Comparison of ENCODE assay signal across 1 cellular context in genomic region chr6:41372526-41373366, GRCh38.
TF ChIP-seq lines count a peak whose summit lies in the region.

No MANE protein-coding gene starts in this region.

TF ChIP-seq in HepG2, 621 proteins besides CTCF, POLR2A, EP300 and RAD21 (continued from another document and continues in another):
- TF ChIP-seq ZBTB34 (CRISPR knock-in tag; IDR thresholded peaks at IDR 0.05) (no peak), SP5 (CRISPR knock-in tag; IDR thresholded peaks at IDR 0.05; ENCODE audit: borderline replicate concordance, low read depth) (no peak), KDM5B (CRISPR knock-in tag; IDR thresholded peaks at IDR 0.05; ENCODE audit: borderline replicate concordance) (peak; percentile 55; the same call in 1 of the 2 replicates), ZNF263 (CRISPR knock-in tag; IDR thresholded peaks at IDR 0.05) (no peak; the same call in 1 of the 2 replicates), RORA (CRISPR knock-in tag; IDR thresholded peaks at IDR 0.05) (no peak), REL (CRISPR knock-in tag; conservative IDR thresholded peaks at IDR 0.05) (no peak), CAMTA2 (CRISPR knock-in tag; IDR thresholded peaks at IDR 0.05; ENCODE audit: borderline replicate concordance) (0 out of 2 replicates have a peak, but pooled peaks have one; percentile 40), ZSCAN20 (CRISPR knock-in tag; IDR thresholded peaks at IDR 0.05; ENCODE audit: borderline replicate concordance) (no peak), GATA4 (IDR thresholded peaks at IDR 0.05; ENCODE audit: borderline replicate concordance, low read depth) (no peak), KLF13 (CRISPR knock-in tag; IDR thresholded peaks at IDR 0.05) (no peak), MATR3 (CRISPR knock-in tag; IDR thresholded peaks at IDR 0.05) (no peak), ARNT (IDR thresholded peaks at IDR 0.05) (no peak), HCFC1 (IDR thresholded peaks at IDR 0.05; ENCODE audit: low read depth, low read length) (no peak), ZNF552 (CRISPR knock-in tag; IDR thresholded peaks at IDR 0.05; ENCODE audit: borderline replicate concordance) (no peak), DMAP1 (CRISPR knock-in tag; IDR thresholded peaks at IDR 0.05) (no peak), CENPT (CRISPR knock-in tag; IDR thresholded peaks at IDR 0.05; ENCODE audit: low read depth) (no peak), ATAD3A (CRISPR knock-in tag; IDR thresholded peaks at IDR 0.05) (no peak), ZNF749 (CRISPR knock-in tag; IDR thresholded peaks at IDR 0.05; ENCODE audit: borderline replicate concordance) (0 out of 2 replicates have a peak, but pooled peaks have one; percentile 5), POLR2AphosphoS5 (IDR thresholded peaks at IDR 0.05; ENCODE audit: low read depth, low read length) (no peak), ZNF709 (CRISPR knock-in tag; IDR thresholded peaks at IDR 0.05) (peak; percentile 70; the same call in 1 of the 2 replicates), ELF3 (CRISPR knock-in tag; IDR thresholded peaks at IDR 0.05) (0 out of 2 replicates have a peak, but pooled peaks have one; percentile 15), ZNF710 (CRISPR knock-in tag; IDR thresholded peaks at IDR 0.05; ENCODE audit: borderline replicate concordance) (peak; percentile 83; the same call in 1 of the 2 replicates), NFIC (IDR thresholded peaks at IDR 0.05; ENCODE audit: low read length) (no peak), BRF2 (CRISPR knock-in tag; IDR thresholded peaks at IDR 0.05) (no peak), ZNF281 (CRISPR knock-in tag; IDR thresholded peaks at IDR 0.05; ENCODE audit: borderline replicate concordance) (peak; percentile 72), ZNF12 (CRISPR knock-in tag; IDR thresholded peaks at IDR 0.05) (no peak), ZNF891 (CRISPR knock-in tag; IDR thresholded peaks at IDR 0.05) (no peak), ZNF83 (CRISPR knock-in tag; IDR thresholded peaks at IDR 0.05; ENCODE audit: borderline replicate concordance) (no peak), WIZ (CRISPR knock-in tag; IDR thresholded peaks at IDR 0.05) (no peak), CHD4 (IDR thresholded peaks at IDR 0.05; ENCODE audit: borderline replicate concordance, low read length) (peak; percentile 51; the same call in 1 of the 2 replicates), ELF1 (CRISPR knock-in tag; IDR thresholded peaks at IDR 0.05) (no peak), FLYWCH1 (CRISPR knock-in tag; IDR thresholded peaks at IDR 0.05) (no peak), ZNF382 (CRISPR knock-in tag; IDR thresholded peaks at IDR 0.05; ENCODE audit: borderline replicate concordance) (no peak), RBM22 (optimal IDR thresholded peaks at IDR 0.05; ENCODE audit: low read length) (no peak), ATF7 (IDR thresholded peaks at IDR 0.05) (no peak), ATF7 (CRISPR knock-in tag; IDR thresholded peaks at IDR 0.05) (no peak), NFE2L2 (IDR thresholded peaks at IDR 0.05; ENCODE audit: low read length) (no peak), CREB3 (CRISPR knock-in tag; IDR thresholded peaks at IDR 0.05) (no peak), BHLHE40 (IDR thresholded peaks at IDR 0.05; ENCODE audit: low read length) (no peak), ARNTL (CRISPR knock-in tag; IDR thresholded peaks at IDR 0.05) (no peak), KDM3A (CRISPR knock-in tag; IDR thresholded peaks at IDR 0.05; ENCODE audit: low read depth) (peak; percentile 47; the same call in 1 of the 2 replicates), ZNF446 (CRISPR knock-in tag; IDR thresholded peaks at IDR 0.05) (no peak), RFX1 (IDR thresholded peaks at IDR 0.05) (no peak), ZNF251 (CRISPR knock-in tag; IDR thresholded peaks at IDR 0.05) (no peak), CBX5 (CRISPR knock-in tag; IDR thresholded peaks at IDR 0.05; ENCODE audit: borderline replicate concordance) (no peak), CREM (IDR thresholded peaks at IDR 0.05) (no peak), CREM (CRISPR knock-in tag; IDR thresholded peaks at IDR 0.05) (no peak), SMC3 (IDR thresholded peaks at IDR 0.05; ENCODE audit: low read length) (no peak)
- TF ChIP-seq, protein P1, sequence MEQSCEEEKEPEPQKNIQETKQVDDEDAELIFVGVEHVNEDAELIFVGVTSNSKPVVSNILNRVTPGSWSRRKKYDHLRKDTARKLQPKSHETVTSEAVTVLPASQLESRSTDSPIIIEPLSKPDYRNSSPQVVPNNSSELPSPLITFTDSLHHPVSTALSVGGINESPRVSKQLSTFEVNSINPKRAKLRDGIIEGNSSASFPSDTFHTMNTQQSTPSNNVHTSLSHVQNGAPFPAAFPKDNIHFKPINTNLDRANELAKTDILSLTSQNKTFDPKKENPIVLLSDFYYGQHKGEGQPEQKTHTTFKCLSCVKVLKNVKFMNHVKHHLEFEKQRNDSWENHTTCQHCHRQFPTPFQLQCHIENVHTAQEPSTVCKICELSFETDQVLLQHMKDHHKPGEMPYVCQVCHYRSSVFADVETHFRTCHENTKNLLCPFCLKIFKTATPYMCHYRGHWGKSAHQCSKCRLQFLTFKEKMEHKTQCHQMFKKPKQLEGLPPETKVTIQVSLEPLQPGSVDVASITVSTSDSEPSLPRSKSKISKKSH (CRISPR knock-in tag; IDR thresholded peaks at IDR 0.05; ENCODE audit: borderline replicate concordance): no peak; the same call in 1 of the 2 replicates
- TF ChIP-seq, protein P2, sequence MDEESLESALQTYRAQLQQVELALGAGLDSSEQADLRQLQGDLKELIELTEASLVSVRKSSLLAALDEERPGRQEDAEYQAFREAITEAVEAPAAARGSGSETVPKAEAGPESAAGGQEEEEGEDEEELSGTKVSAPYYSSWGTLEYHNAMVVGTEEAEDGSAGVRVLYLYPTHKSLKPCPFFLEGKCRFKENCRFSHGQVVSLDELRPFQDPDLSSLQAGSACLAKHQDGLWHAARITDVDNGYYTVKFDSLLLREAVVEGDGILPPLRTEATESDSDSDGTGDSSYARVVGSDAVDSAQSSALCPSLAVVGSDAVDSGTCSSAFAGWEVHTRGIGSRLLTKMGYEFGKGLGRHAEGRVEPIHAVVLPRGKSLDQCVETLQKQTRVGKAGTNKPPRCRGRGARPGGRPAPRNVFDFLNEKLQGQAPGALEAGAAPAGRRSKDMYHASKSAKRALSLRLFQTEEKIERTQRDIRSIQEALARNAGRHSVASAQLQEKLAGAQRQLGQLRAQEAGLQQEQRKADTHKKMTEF (CRISPR knock-in tag; IDR thresholded peaks at IDR 0.05): peak; percentile 43; the same call in 1 of the 2 replicates
- TF ChIP-seq, protein P3, sequence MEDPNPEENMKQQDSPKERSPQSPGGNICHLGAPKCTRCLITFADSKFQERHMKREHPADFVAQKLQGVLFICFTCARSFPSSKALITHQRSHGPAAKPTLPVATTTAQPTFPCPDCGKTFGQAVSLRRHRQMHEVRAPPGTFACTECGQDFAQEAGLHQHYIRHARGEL (CRISPR knock-in tag; IDR thresholded peaks at IDR 0.05): no peak
- TF ChIP-seq, protein P4, sequence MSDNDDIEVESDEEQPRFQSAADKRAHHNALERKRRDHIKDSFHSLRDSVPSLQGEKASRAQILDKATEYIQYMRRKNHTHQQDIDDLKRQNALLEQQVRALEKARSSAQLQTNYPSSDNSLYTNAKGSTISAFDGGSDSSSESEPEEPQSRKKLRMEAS (IDR thresholded peaks at IDR 0.05): 0 out of 2 replicates have a peak, but pooled peaks have one; percentile 14
- TF ChIP-seq, protein P5, sequence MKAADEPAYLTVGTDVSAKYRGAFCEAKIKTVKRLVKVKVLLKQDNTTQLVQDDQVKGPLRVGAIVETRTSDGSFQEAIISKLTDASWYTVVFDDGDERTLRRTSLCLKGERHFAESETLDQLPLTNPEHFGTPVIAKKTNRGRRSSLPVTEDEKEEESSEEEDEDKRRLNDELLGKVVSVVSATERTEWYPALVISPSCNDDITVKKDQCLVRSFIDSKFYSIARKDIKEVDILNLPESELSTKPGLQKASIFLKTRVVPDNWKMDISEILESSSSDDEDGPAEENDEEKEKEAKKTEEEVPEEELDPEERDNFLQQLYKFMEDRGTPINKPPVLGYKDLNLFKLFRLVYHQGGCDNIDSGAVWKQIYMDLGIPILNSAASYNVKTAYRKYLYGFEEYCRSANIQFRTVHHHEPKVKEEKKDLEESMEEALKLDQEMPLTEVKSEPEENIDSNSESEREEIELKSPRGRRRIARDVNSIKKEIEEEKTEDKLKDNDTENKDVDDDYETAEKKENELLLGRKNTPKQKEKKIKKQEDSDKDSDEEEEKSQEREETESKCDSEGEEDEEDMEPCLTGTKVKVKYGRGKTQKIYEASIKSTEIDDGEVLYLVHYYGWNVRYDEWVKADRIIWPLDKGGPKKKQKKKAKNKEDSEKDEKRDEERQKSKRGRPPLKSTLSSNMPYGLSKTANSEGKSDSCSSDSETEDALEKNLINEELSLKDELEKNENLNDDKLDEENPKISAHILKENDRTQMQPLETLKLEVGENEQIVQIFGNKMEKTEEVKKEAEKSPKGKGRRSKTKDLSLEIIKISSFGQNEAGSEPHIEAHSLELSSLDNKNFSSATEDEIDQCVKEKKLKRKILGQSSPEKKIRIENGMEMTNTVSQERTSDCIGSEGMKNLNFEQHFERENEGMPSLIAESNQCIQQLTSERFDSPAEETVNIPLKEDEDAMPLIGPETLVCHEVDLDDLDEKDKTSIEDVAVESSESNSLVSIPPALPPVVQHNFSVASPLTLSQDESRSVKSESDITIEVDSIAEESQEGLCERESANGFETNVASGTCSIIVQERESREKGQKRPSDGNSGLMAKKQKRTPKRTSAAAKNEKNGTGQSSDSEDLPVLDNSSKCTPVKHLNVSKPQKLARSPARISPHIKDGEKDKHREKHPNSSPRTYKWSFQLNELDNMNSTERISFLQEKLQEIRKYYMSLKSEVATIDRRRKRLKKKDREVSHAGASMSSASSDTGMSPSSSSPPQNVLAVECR (CRISPR knock-in tag; IDR thresholded peaks at IDR 0.05; ENCODE audit: borderline replicate concordance): peak; percentile 9; the same call in 1 of the 2 replicates
